In the genomic region with DNA sequence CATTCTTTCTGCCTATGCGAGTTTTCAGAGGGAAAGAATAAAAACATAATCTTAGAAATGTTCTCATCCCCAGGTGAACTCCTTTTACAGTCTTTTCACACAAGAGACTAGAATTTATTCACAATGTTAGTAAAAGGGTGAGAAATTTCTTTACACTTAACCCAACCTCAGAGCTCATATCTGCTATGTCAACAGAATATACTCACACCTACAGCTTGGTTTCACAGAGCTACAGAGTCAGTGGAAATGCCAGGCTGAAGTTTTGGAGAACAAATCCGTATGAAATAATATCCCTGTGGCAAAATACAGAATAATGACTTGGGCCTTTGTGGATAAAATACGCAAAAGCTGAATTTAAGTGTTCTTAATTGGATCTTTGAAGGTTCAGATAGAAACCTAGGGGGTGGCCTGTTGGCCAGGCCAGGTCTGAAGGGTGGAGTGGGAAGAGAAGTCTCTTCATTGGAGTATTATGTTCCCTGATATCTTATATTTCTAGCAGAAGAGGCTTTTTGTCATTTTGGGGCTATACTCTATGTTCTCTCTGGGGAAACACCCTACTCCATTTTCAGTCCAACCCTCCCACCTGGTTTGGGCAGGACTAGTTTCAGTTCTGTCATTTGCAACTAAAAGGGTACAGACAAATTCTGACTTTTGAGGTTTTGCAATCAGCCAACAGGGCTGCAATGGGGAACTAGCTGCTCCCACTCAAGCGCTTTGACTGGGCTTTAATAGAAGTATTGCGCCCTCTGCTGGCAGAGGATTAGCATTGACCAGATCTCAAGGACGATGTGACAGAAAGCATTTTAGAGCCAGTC, we compare ENCODE assay signal across 8 cellular contexts. TPM values are rescaled to one million over a fixed set of nuclear protein-coding genes. Genes with fewer than 3 reads are reported as not detected.
DNase-seq lines count a peak whose midpoint lies in the region; ATAC-seq, FAIRE-seq and TF ChIP-seq lines count a peak whose summit lies in the region.

No MANE protein-coding gene starts in this region.

- TF ChIP-seq CTCF in GM12865 (IDR thresholded peaks at IDR 0.05; ENCODE audit: insufficient read depth, low read depth, low read length, missing control alignments), result peak; percentile 73
- TF ChIP-seq CTCF in progenitor cell of endocrine pancreas (IDR thresholded peaks at IDR 0.05; ENCODE audit: unreplicated experiment), result peak; percentile 94

- H3K36me3 Mint-ChIP-seq in activated naive CD4-positive, alpha-beta T cell treated with anti-CD3 and anti-CD28 coated beads for 36 hours (ENCODE audit: low read depth), result no peaks in the 10 kb centered on the region
- no peaks in the 10 kb centered on the region for H3K36me3 Mint-ChIP-seq in progenitor cell of endocrine pancreas (ENCODE audit: insufficient read depth)

- H3K4me1 Mint-ChIP-seq in activated naive CD4-positive, alpha-beta T cell treated with anti-CD3 and anti-CD28 coated beads for 36 hours (ENCODE audit: low read depth), result peaks cover 15% of the 10 kb centered on the region
- H3K4me1 Mint-ChIP-seq in progenitor cell of endocrine pancreas (ENCODE audit: low read depth), result peaks cover 14% of the 10 kb centered on the region

- peak overlapping the region; percentile 42 for H3K4me3 ChIP-seq in GM12865 (ENCODE audit: low read depth, low read length)

- CTCF ChIA-PET in activated naive CD4-positive, alpha-beta T cell treated with anti-CD3 and anti-CD28 coated beads for 36 hours (lab: Charles Lee), result interaction anchor here (0.6 to 5.2 kb wide), 34 partner anchors 10 to 339 kb away, joined by 3 to 85 read pairs (median 4); a partner anchor contains a TSS

- peak overlapping the region; percentile 28 for H3K27ac Mint-ChIP-seq in activated naive CD4-positive, alpha-beta T cell treated with anti-CD3 and anti-CD28 coated beads for 36 hours
- no peak overlapping the region for H3K27ac Mint-ChIP-seq in progenitor cell of endocrine pancreas

- ATAC-seq in HG02642 (IDR thresholded peaks at IDR 0.05; ENCODE audit: poor library complexity, unreplicated experiment), result peak; percentile 96

- H3K9me3 Mint-ChIP-seq in activated naive CD4-positive, alpha-beta T cell treated with anti-CD3 and anti-CD28 coated beads for 36 hours, result no peaks in the 10 kb centered on the region
- no peaks in the 10 kb centered on the region for H3K9me3 Mint-ChIP-seq in progenitor cell of endocrine pancreas (ENCODE audit: low read depth)

- peaks cover 2% of the 10 kb centered on the region for H3K27me3 Mint-ChIP-seq in activated naive CD4-positive, alpha-beta T cell treated with anti-CD3 and anti-CD28 coated beads for 36 hours (ENCODE audit: low read depth)
- peaks cover 26% of the 10 kb centered on the region for H3K27me3 Mint-ChIP-seq in progenitor cell of endocrine pancreas

- intact Hi-C loops in activated naive CD4-positive, alpha-beta T cell treated with anti-CD3 and anti-CD28 coated beads for 36 hours (cut with micrococcal nuclease), result loop anchor here (1.0 to 2.0 kb wide), 5 partner anchors 54 to 319 kb away; a partner anchor contains a TSS

- H3K4me3 Mint-ChIP-seq in activated naive CD4-positive, alpha-beta T cell treated with anti-CD3 and anti-CD28 coated beads for 36 hours, result no peak overlapping the region
- no peak overlapping the region for H3K4me3 Mint-ChIP-seq in progenitor cell of endocrine pancreas (ENCODE audit: low read depth)

- no peak for FAIRE-seq in urothelium cell line (lab: Jason Lieb, UNC)

- DNase-seq in GM12865 (ENCODE audit: low read depth), result peak; percentile 98
- DNase-seq in NCI-H1092 treated with DMSO at 0.1 percent for 48 hours (lab: John Stamatoyannopoulos, UW), result peak; percentile 84
- DNase-seq in SK-N-DZ (ENCODE audit: low spot score), result peak; percentile 91
- DNase-seq in activated naive CD4-positive, alpha-beta T cell treated with anti-CD3 and anti-CD28 coated beads for 36 hours, result peak; percentile 92
- peak; percentile 70 for DNase-seq in glomerular visceral epithelial cell (ENCODE audit: extremely low spot score)
- DNase-seq in progenitor cell of endocrine pancreas (ENCODE audit: low spot score, unreplicated experiment), result peak; percentile 75
- DNase-seq in urothelium cell line (ENCODE audit: low spot score), result peak; percentile 71

RNA-seq across cellular contexts. Expression of a gene that starts 25.7 kb away (rescaled TPM):
- polyA plus RNA-seq in SK-N-DZ (2014; cell fraction: cytosol; rRNA removed), result 1.0 and 1.3 TPM in 2 replicates
- 0.50 and 0.69 TPM in 2 replicates for polyA plus RNA-seq in SK-N-DZ (2014; cell fraction: nucleus; rRNA removed)
- 1 to 10 TPM; 1.1 to 1.2 TPM for total RNA-seq in activated naive CD4-positive, alpha-beta T cell treated with anti-CD3 and anti-CD28 coated beads for 36 hours
- 1.2 and 1.5 TPM in 2 replicates for total RNA-seq in progenitor cell of endocrine pancreas

RNA-seq across cellular contexts. Expression of a gene that starts 26.0 kb away (rescaled TPM):
- 1.0 and 1.4 TPM in 2 replicates for polyA plus RNA-seq in SK-N-DZ (2014; cell fraction: cytosol; rRNA removed)
- 1.4 and 2.8 TPM in 2 replicates for polyA plus RNA-seq in SK-N-DZ (2014; cell fraction: nucleus; rRNA removed)
- total RNA-seq in activated naive CD4-positive, alpha-beta T cell treated with anti-CD3 and anti-CD28 coated beads for 36 hours, result 1 to 10 TPM; 2.4 to 2.7 TPM
- 10.6 and 11.6 TPM in 2 replicates for total RNA-seq in progenitor cell of endocrine pancreas

Comparison
In these comparisons a context has a peak if more than half of its experiments do, and no peak if none do; other contexts are left out.
1. Peak in every context shown above with its lines: DNase-seq, ATAC-seq and H3K4me3 ChIP-seq.